ENCODE assay signal across 13 cellular contexts in genomic region chr5:96338089-96338488, GRCh38.
DNase-seq lines count a peak whose midpoint lies in the region; ATAC-seq and TF ChIP-seq lines count a peak whose summit lies in the region.
"Had no signal": no experiment of that assay in that cellular context is flagged by ENCODE, and none has a peak within 500 bp of the region (broad histone marks: within the 10 kb centered on the region; RNA-seq: fewer than 3 reads in every experiment).

No MANE protein-coding gene starts in this region.

- H3K27ac ChIP-seq in Panc1 (ENCODE audit: low read length) (peak overlapping the region; percentile 39; the same call in 1 of the 2 replicates), suprapubic skin (peak overlapping the region; percentile 70)
- no peak overlapping the region for H3K27ac ChIP-seq in CD4-positive, alpha-beta memory T cell (ENCODE audit: low read depth, low read length)

- 73% methylated on average over 2 of the region's 2 CpGs for WGBS in suprapubic skin

- H3K36me3 ChIP-seq in Panc1 (ENCODE audit: control insufficient read depth, insufficient read depth, low read length): no peaks in the 10 kb centered on the region
- H3K36me3 ChIP-seq in suprapubic skin: no peaks in the 10 kb centered on the region
- H3K36me3 ChIP-seq in CD4-positive, alpha-beta memory T cell (ENCODE audit: insufficient read depth, low read length): no peaks in the 10 kb centered on the region

- no peaks in the 10 kb centered on the region for H3K9me3 Mint-ChIP-seq in CD4-positive, alpha-beta memory T cell
- H3K9me3 Mint-ChIP-seq: naive B cell had no signal

- no TSS peak for BruUV-seq in Panc1 (replicated peaks; lab: Mats Ljungman, UMichigan)

- POLR2A ChIA-PET in Panc1 (lab: Charles Lee): no interaction called here
- POLR2A ChIA-PET in CD4-positive, alpha-beta memory T cell (lab: Charles Lee; ENCODE audit: partially characterized antibody): no interaction called here

- in situ Hi-C loops in Panc1 (cut with HindIII; ENCODE audit: low pct_unique_long_range_greater_than_20kb, low sequenced_read_pairs): no loop called here

- no peak overlapping the region for H3K4me3 Mint-ChIP-seq in CD4-positive, alpha-beta memory T cell
- H3K4me3 Mint-ChIP-seq: naive B cell had no signal

- TF ChIP-seq POLR2A in suprapubic skin (IDR thresholded peaks at IDR 0.05): no peak

- TF ChIP-seq CTCF in Panc1 (IDR thresholded peaks at IDR 0.05) (no peak), suprapubic skin (IDR thresholded peaks at IDR 0.05) (no peak)

- H3K27ac Mint-ChIP-seq in CD4-positive, alpha-beta memory T cell: no peak overlapping the region
- H3K27ac Mint-ChIP-seq: naive B cell had no signal

- intact Hi-C loops in Panc1 (cut with micrococcal nuclease; ENCODE audit: unreplicated experiment): loop anchor here (5.0 kb wide), 1 partner anchor 381 kb away; no protein-coding TSS in a partner anchor
- intact Hi-C loops in CD4-positive, alpha-beta memory T cell (cut with micrococcal nuclease): loop anchor here (5.0 kb wide), 2 partner anchors 556 to 691 kb away; partner anchors contain the start of gene RFESD

- no peaks in the 10 kb centered on the region for H3K27me3 ChIP-seq in Panc1 (ENCODE audit: control insufficient read depth, insufficient read depth, low read length)
- H3K27me3 ChIP-seq in suprapubic skin: no peaks in the 10 kb centered on the region
- H3K27me3 ChIP-seq in CD4-positive, alpha-beta memory T cell (ENCODE audit: insufficient read depth, low read length): peaks cover 7% of the 10 kb centered on the region

- DNase-seq in NOMO-1 treated with DMSO at 0.1 percent for 48 hours (lab: John Stamatoyannopoulos, UW; ENCODE audit: unreplicated experiment) (peak; percentile 19), NOMO-1 treated with dmso at 0.1 percent for 144 hours (lab: John Stamatoyannopoulos, UW; ENCODE audit: unreplicated experiment) (no peak), Panc1 (ENCODE audit: low read depth, low spot score) (no peak), suprapubic skin (ENCODE audit: low spot score in 2 of 2) (no peak), NCI-H1105 (lab: John Stamatoyannopoulos, UW) (no peak)
- DNase-seq in activated effector memory CD4-positive, alpha-beta T cell treated with Interleukin-2 at 50 U/mL for 16 hours: no peak
- DNase-seq in CD4-positive, alpha-beta memory T cell: no peak
- DNase-seq: DMS79 treated with DMSO at 0.1 percent for 48 hours; naive B cell; NCI-H526 treated with DMSO at 0.1 percent for 48 hours; stimulated activated naive CD4-positive, alpha-beta T cell treated with Interleukin-2 at 50 U/mL for 16 hours; T-helper 1 cell had no signal

- no peaks in the 10 kb centered on the region for H3K36me3 Mint-ChIP-seq in CD4-positive, alpha-beta memory T cell
- H3K36me3 Mint-ChIP-seq: naive B cell had no signal

- TF ChIP-seq EP300 in suprapubic skin (IDR thresholded peaks at IDR 0.05): no peak

- H3K4me3 ChIP-seq in Panc1 (ENCODE audit: low read depth in 2 of 2, low read length in 2 of 2): no peak overlapping the region
- H3K4me3 ChIP-seq in suprapubic skin: no peak overlapping the region
- no peak overlapping the region for H3K4me3 ChIP-seq in CD4-positive, alpha-beta memory T cell (ENCODE audit: low read length in 2 of 2)

- H3K9me3 ChIP-seq in Panc1 (ENCODE audit: control insufficient read depth, insufficient read depth, low read depth, low read length): no peaks in the 10 kb centered on the region
- no peaks in the 10 kb centered on the region for H3K9me3 ChIP-seq in suprapubic skin
- H3K9me3 ChIP-seq in CD4-positive, alpha-beta memory T cell (ENCODE audit: control insufficient read depth in 1 of 2, low read length in 2 of 2): no peaks in the 10 kb centered on the region

- peaks cover 9% of the 10 kb centered on the region for H3K4me1 ChIP-seq in Panc1 (ENCODE audit: control insufficient read depth, insufficient read depth, low read length)
- peaks cover 38% of the 10 kb centered on the region for H3K4me1 ChIP-seq in suprapubic skin
- no peaks in the 10 kb centered on the region for H3K4me1 ChIP-seq in CD4-positive, alpha-beta memory T cell (ENCODE audit: insufficient read depth, low read length)

- H3K4me1 Mint-ChIP-seq in CD4-positive, alpha-beta memory T cell: no peaks in the 10 kb centered on the region
- H3K4me1 Mint-ChIP-seq: naive B cell had no signal

- peaks cover 10 to 11% of the 10 kb centered on the region in 2 donors for H3K27me3 Mint-ChIP-seq in CD4-positive, alpha-beta memory T cell

- ATAC-seq in HG02678 (IDR thresholded peaks at IDR 0.05; ENCODE audit: unreplicated experiment) (peak; percentile 58), Panc1 (no peak)

- CTCF ChIA-PET in Panc1 (lab: Charles Lee): no interaction called here
- CTCF ChIA-PET in CD4-positive, alpha-beta memory T cell (lab: Charles Lee; ENCODE audit: partially characterized antibody): interaction anchor here (0.7 to 14.4 kb wide), 11 partner anchors 12 to 557 kb away, joined by 3 to 490 read pairs (median 15); partner anchors contain the start of gene ELL2
